Comparison of ENCODE assay signal across 9 cellular contexts in genomic region chr17:80890551-80890930, GRCh38.
A peak's percentile ranks its signal among the peaks of the same experiment; 100 is the strongest.
DNase-seq lines count a peak whose midpoint lies in the region; TF ChIP-seq lines count a peak whose summit lies in the region.
"Had no signal": no experiment of that assay in that cellular context is flagged by ENCODE, and none has a peak within 500 bp of the region (broad histone marks: within the 10 kb centered on the region; RNA-seq: fewer than 3 reads in every experiment).

No MANE protein-coding gene starts in this region.

- in situ Hi-C loops in brain microvascular endothelial cell (cut with HindIII; ENCODE audit: low pct_ligation_motif_present, low sequenced_read_pairs): no loop called here

- H3K27ac ChIP-seq in brain microvascular endothelial cell: peak overlapping the region; percentile 98

- H3K4me3 ChIP-seq in GM06990 (replicated peaks; ENCODE audit: low read depth, low read length) (peak overlapping the region; percentile 5; the same call in 1 of the 2 replicates), Loucy (ENCODE audit: low read length, poor library complexity, severe bottlenecking) (no peak overlapping the region), brain microvascular endothelial cell (ENCODE audit: low read depth, low read length) (no peak overlapping the region), skeletal muscle satellite cell (ENCODE audit: low read length) (peak overlapping the region; percentile 48)

- H3K9me2 ChIP-seq in Loucy (replicated peaks; ENCODE audit: low read depth, low read length): no peaks in the 10 kb centered on the region

- H3K36me3 ChIP-seq in GM06990 (ENCODE audit: control insufficient read depth, insufficient read depth, low read length): peaks cover 19% of the 10 kb centered on the region
- H3K36me3 ChIP-seq in Loucy (ENCODE audit: insufficient read depth, low read length): peaks cover 31% of the 10 kb centered on the region; the same call in 1 of the 2 replicates
- H3K36me3 ChIP-seq in brain microvascular endothelial cell (replicated peaks): peaks cover 11% of the 10 kb centered on the region
- H3K36me3 ChIP-seq in skeletal muscle satellite cell (ENCODE audit: insufficient read depth, low read length): peaks cover 13% of the 10 kb centered on the region

- H3K4me1 ChIP-seq in Loucy (ENCODE audit: insufficient read depth, low read length, poor library complexity, severe bottlenecking) (peaks cover 12% of the 10 kb centered on the region), skeletal muscle satellite cell (ENCODE audit: control insufficient read depth, insufficient read depth, low read length) (peaks cover 34% of the 10 kb centered on the region)

- H3K27me3 ChIP-seq in GM06990 (replicated peaks; ENCODE audit: control insufficient read depth, insufficient read depth, low read length) (no peaks in the 10 kb centered on the region), Loucy (ENCODE audit: insufficient read depth, low read length, poor library complexity, severe bottlenecking) (no peaks in the 10 kb centered on the region), brain microvascular endothelial cell (replicated peaks) (no peaks in the 10 kb centered on the region), skeletal muscle satellite cell (ENCODE audit: control insufficient read depth, insufficient read depth, low read length) (no peaks in the 10 kb centered on the region)

- no peak for TF ChIP-seq CTCF in GM06990 (IDR thresholded peaks at IDR 0.05; ENCODE audit: insufficient read depth, low read length, poor library complexity, severe bottlenecking)
- TF ChIP-seq CTCF in Loucy (conservative IDR thresholded peaks at IDR 0.05; ENCODE audit: low read length): peak; percentile 37; the same call in 1 of the 2 replicates
- TF ChIP-seq CTCF in brain microvascular endothelial cell (IDR thresholded peaks at IDR 0.05; ENCODE audit: low read depth, low read length, missing control alignments): no peak

- H3K4me2 ChIP-seq in Loucy (ENCODE audit: low read depth, low read length, poor library complexity, severe bottlenecking) (no peak overlapping the region), skeletal muscle satellite cell (ENCODE audit: low read length) (peak overlapping the region; percentile 81)

- H3F3A ChIP-seq in Loucy (ENCODE audit: low read depth): no peaks in the 10 kb centered on the region

- H4K20me1 ChIP-seq in Loucy (ENCODE audit: insufficient read depth, low read length, poor library complexity, severe bottlenecking): no peaks in the 10 kb centered on the region

- no peak overlapping the region for H2AFZ ChIP-seq in Loucy (ENCODE audit: low read length)

- DNase-seq in GM06990 (ENCODE audit: extremely low read depth, insufficient read length) (no peak), brain microvascular endothelial cell (no peak), NOMO-1 (lab: John Stamatoyannopoulos, UW; ENCODE audit: unreplicated experiment in 2 of 2) (no peak), ureter (ENCODE audit: low spot score) (no peak), activated gamma-delta T cell (lab: John Stamatoyannopoulos, UW) (no peak)
- DNase-seq: MM.1S, T-helper 9 cell had no signal

- H3K9me3 ChIP-seq in Loucy (ENCODE audit: insufficient read depth, low read depth, low read length) (no peaks in the 10 kb centered on the region), skeletal muscle satellite cell (replicated peaks; ENCODE audit: low read length) (no peaks in the 10 kb centered on the region)

- H3K9ac ChIP-seq in Loucy (ENCODE audit: low read depth, low read length, poor library complexity, severe bottlenecking) (no peak overlapping the region), skeletal muscle satellite cell (ENCODE audit: low read depth, low read length) (peak overlapping the region; percentile 73)

- H3K79me2 ChIP-seq in Loucy (ENCODE audit: insufficient read depth, low read length): no peaks in the 10 kb centered on the region

Comparison
In these comparisons a context has a peak if more than half of its experiments do, and no peak if none do; other contexts are left out.
1. H3K4me3 ChIP-seq: peak in GM06990 (single experiment) and skeletal muscle satellite cell (single experiment); none in Loucy (single experiment) and brain microvascular endothelial cell (single experiment).